In the genomic region with DNA sequence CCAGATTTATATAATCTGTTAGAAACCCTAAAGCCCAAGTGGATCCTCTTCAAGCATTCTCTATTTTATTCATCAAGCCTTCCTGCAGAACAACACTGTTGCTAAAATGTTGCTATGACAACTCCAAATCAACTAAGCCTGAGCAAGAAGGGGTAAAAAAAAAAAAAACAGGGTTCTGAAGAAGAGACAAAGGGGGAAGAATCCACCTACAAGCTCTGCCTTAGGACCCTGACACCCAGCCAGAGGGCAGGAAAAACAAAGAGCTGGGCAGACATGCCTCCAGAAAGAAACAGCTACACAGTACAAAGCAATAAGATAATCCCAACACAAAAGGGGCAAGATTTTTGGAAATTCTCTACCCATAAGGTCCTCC, we compare ENCODE assay signal across 8 cellular contexts. TPM values are rescaled to one million over a fixed set of nuclear protein-coding genes. Genes with fewer than 3 reads are reported as not detected.
DNase-seq lines count a peak whose midpoint lies in the region; ATAC-seq and TF ChIP-seq lines count a peak whose summit lies in the region.
"Had no signal": no experiment of that assay in that cellular context is flagged by ENCODE, and none has a peak within 500 bp of the region (broad histone marks: within the 10 kb centered on the region; RNA-seq: fewer than 3 reads in every experiment).

No MANE protein-coding gene starts in this region.

- POLR2A ChIA-PET in HEK293 (lab: Yijun Ruan, JAX) = interaction anchor here (0.6 to 2.4 kb wide), 8 partner anchors 8 to 181 kb away, joined by 3 to 50 read pairs (median 8); partner anchors contain the start of genes DEDD, F11R, KLHDC9 and TOMM40L
- POLR2A ChIA-PET in activated CD8-positive, alpha-beta T cell treated with anti-CD3 and anti-CD28 coated beads for 36 hours (lab: Charles Lee) = interaction anchor here (0.6 to 4.8 kb wide), 9 partner anchors 12 to 118 kb away, joined by 3 to 99 read pairs (median 22); partner anchors contain the start of genes ARHGAP30, KLHDC9, NIT1 and PFDN2

- peaks cover 10 to 39% of the 10 kb centered on the region in 2 experiments for H3K36me3 ChIP-seq in HEK293 (ENCODE audit: control insufficient read depth in 2 of 2, insufficient read depth in 1 of 2, low read length in 2 of 2)
- H3K36me3 ChIP-seq in iPS DF 6.9 (ENCODE audit: control insufficient read depth, insufficient read depth, low read length) = peaks cover 17% of the 10 kb centered on the region

- no peaks in the 10 kb centered on the region for H3K27me3 ChIP-seq in iPS DF 6.9 (ENCODE audit: control insufficient read depth, insufficient read depth, low read length)

- no peaks in the 10 kb centered on the region for H3K9me3 ChIP-seq in HEK293 (ENCODE audit: control insufficient read depth, insufficient read depth, low read depth, low read length)
- H3K9me3 ChIP-seq in iPS DF 6.9 (ENCODE audit: control insufficient read depth, insufficient read depth, low read length) = no peaks in the 10 kb centered on the region

- no peak for DNase-seq in activated CD8-positive, alpha-beta T cell treated with anti-CD3 and anti-CD28 coated beads for 36 hours
- no peak for DNase-seq in iPS DF 6.9 (ENCODE audit: low read depth, low spot score)
- no peak for DNase-seq in stimulated activated effector memory CD8-positive, alpha-beta T cell treated with anti-CD3 and anti-CD28 coated beads, Interleukin-12 subunit alpha, Interleukin-12 subunit beta, amount 100 ng/mL, for 72 hours (ENCODE audit: low spot score in 2 of 2)
- DNase-seq in mesenteric fat pad (ENCODE audit: low spot score) = no peak
- no peak for DNase-seq in COR-L47 (lab: John Stamatoyannopoulos, UW)
- no peak for DNase-seq in NCI-H1694 (lab: John Stamatoyannopoulos, UW)

- H3K27me3 Mint-ChIP-seq in activated CD8-positive, alpha-beta T cell treated with anti-CD3 and anti-CD28 coated beads for 36 hours = no peaks in the 10 kb centered on the region

- no peak for ATAC-seq in activated CD8-positive, alpha-beta T cell treated with anti-CD3 and anti-CD28 coated beads for 36 hours
- no peak for ATAC-seq in stimulated activated effector memory CD8-positive, alpha-beta T cell treated with anti-CD3 and anti-CD28 coated beads, Interleukin-12 subunit alpha, Interleukin-12 subunit beta, amount 100 ng/mL, for 72 hours

- peaks cover 43% of the 10 kb centered on the region for H3K4me1 Mint-ChIP-seq in activated CD8-positive, alpha-beta T cell treated with anti-CD3 and anti-CD28 coated beads for 36 hours (ENCODE audit: low read depth)
- H3K4me1 Mint-ChIP-seq in stimulated activated effector memory CD8-positive, alpha-beta T cell treated with anti-CD3 and anti-CD28 coated beads, Interleukin-12 subunit alpha, Interleukin-12 subunit beta, amount 100 ng/mL, for 72 hours = peaks cover 74% of the 10 kb centered on the region

- H3K27ac ChIP-seq in HEK293 (ENCODE audit: extremely low read depth, low read depth, low read length) (peak overlapping the region; percentile 14; the same call in 1 of the 2 replicates), iPS DF 6.9 (ENCODE audit: low read length) (no peak overlapping the region)

- peak overlapping the region; percentile 98 for H3K27ac Mint-ChIP-seq in activated CD8-positive, alpha-beta T cell treated with anti-CD3 and anti-CD28 coated beads for 36 hours
- H3K27ac Mint-ChIP-seq in stimulated activated effector memory CD8-positive, alpha-beta T cell treated with anti-CD3 and anti-CD28 coated beads, Interleukin-12 subunit alpha, Interleukin-12 subunit beta, amount 100 ng/mL, for 72 hours = peak overlapping the region; percentile 99

- no peaks in the 10 kb centered on the region for H3K9me3 Mint-ChIP-seq in activated CD8-positive, alpha-beta T cell treated with anti-CD3 and anti-CD28 coated beads for 36 hours
- H3K9me3 Mint-ChIP-seq in stimulated activated effector memory CD8-positive, alpha-beta T cell treated with anti-CD3 and anti-CD28 coated beads, Interleukin-12 subunit alpha, Interleukin-12 subunit beta, amount 100 ng/mL, for 72 hours = no peaks in the 10 kb centered on the region

- H3K4me1 ChIP-seq in HEK293 (ENCODE audit: control insufficient read depth, insufficient read depth, low read length) (0 out of 2 replicates have a peak, but pooled peaks cover 4% of the 10 kb centered on the region), iPS DF 6.9 (ENCODE audit: control insufficient read depth, insufficient read depth, low read length) (no peaks in the 10 kb centered on the region; the same call in 1 of the 2 replicates)

- H3K4me3 Mint-ChIP-seq in activated CD8-positive, alpha-beta T cell treated with anti-CD3 and anti-CD28 coated beads for 36 hours = peak overlapping the region; percentile 84
- H3K4me3 Mint-ChIP-seq in stimulated activated effector memory CD8-positive, alpha-beta T cell treated with anti-CD3 and anti-CD28 coated beads, Interleukin-12 subunit alpha, Interleukin-12 subunit beta, amount 100 ng/mL, for 72 hours = peak overlapping the region; percentile 85

- CTCF ChIA-PET in HEK293 (lab: Yijun Ruan, JAX) = interaction anchor here (0.6 to 4.6 kb wide), 7 partner anchors 11 to 109 kb away, joined by 3 to 27 read pairs (median 3); partner anchors contain the start of genes ARHGAP30, KLHDC9 and UFC1
- CTCF ChIA-PET in activated CD8-positive, alpha-beta T cell treated with anti-CD3 and anti-CD28 coated beads for 36 hours (lab: Charles Lee) = interaction anchor here (1.2 to 7.5 kb wide), 8 partner anchors 15 to 155 kb away, joined by 3 to 79 read pairs (median 9); partner anchors contain the start of genes ARHGAP30, F11R, KLHDC9 and NECTIN4

- H3K4me3 ChIP-seq in HEK293 (ENCODE audit: low read depth, low read length) (peak overlapping the region; percentile 64), iPS DF 6.9 (ENCODE audit: low read length) (peak overlapping the region; percentile 84; the same call in 1 of the 2 replicates)

- TF ChIP-seq CTCF in HEK293 (tag by site-specific recombination; IDR thresholded peaks at IDR 0.05) = no peak
- TF ChIP-seq CTCF in activated CD8-positive, alpha-beta T cell treated with anti-CD3 and anti-CD28 coated beads for 36 hours (IDR thresholded peaks at IDR 0.05) = no peak

- intact Hi-C loops in activated CD8-positive, alpha-beta T cell treated with anti-CD3 and anti-CD28 coated beads for 36 hours (cut with micrococcal nuclease) = loop anchor here (5.0 kb wide), 1 partner anchor 42 kb away; no protein-coding TSS in a partner anchor

- peaks cover 72% of the 10 kb centered on the region for H3K36me3 Mint-ChIP-seq in activated CD8-positive, alpha-beta T cell treated with anti-CD3 and anti-CD28 coated beads for 36 hours (ENCODE audit: low read depth)
- peaks cover 94% of the 10 kb centered on the region for H3K36me3 Mint-ChIP-seq in stimulated activated effector memory CD8-positive, alpha-beta T cell treated with anti-CD3 and anti-CD28 coated beads, Interleukin-12 subunit alpha, Interleukin-12 subunit beta, amount 100 ng/mL, for 72 hours

TF ChIP-seq in HEK293, 187 proteins besides CTCF, POLR2A, EP300 and RAD21 (continues in another document):
- TF ChIP-seq KLF16 (tag by site-specific recombination; IDR thresholded peaks at IDR 0.05) (no peak), ZNF837 (tag by site-specific recombination; IDR thresholded peaks at IDR 0.05) (no peak), ZNF629 (tag by site-specific recombination; IDR thresholded peaks at IDR 0.05) (no peak), ZBTB8A (tag by site-specific recombination; IDR thresholded peaks at IDR 0.05) (no peak), ZNF214 (tag by site-specific recombination; IDR thresholded peaks at IDR 0.05; ENCODE audit: borderline replicate concordance) (no peak), ZNF169 (tag by site-specific recombination; IDR thresholded peaks at IDR 0.05) (no peak), ZNF792 (tag by site-specific recombination; IDR thresholded peaks at IDR 0.05) (no peak), ZNF610 (tag by site-specific recombination; IDR thresholded peaks at IDR 0.05; ENCODE audit: borderline replicate concordance) (no peak), ZFP41 (tag by site-specific recombination; IDR thresholded peaks at IDR 0.05; ENCODE audit: borderline replicate concordance) (no peak), ZNF433 (tag by site-specific recombination; IDR thresholded peaks at IDR 0.05; ENCODE audit: low read depth) (no peak), FEZF1 (tag by site-specific recombination; IDR thresholded peaks at IDR 0.05) (no peak)
- TF ChIP-seq, protein P1, sequence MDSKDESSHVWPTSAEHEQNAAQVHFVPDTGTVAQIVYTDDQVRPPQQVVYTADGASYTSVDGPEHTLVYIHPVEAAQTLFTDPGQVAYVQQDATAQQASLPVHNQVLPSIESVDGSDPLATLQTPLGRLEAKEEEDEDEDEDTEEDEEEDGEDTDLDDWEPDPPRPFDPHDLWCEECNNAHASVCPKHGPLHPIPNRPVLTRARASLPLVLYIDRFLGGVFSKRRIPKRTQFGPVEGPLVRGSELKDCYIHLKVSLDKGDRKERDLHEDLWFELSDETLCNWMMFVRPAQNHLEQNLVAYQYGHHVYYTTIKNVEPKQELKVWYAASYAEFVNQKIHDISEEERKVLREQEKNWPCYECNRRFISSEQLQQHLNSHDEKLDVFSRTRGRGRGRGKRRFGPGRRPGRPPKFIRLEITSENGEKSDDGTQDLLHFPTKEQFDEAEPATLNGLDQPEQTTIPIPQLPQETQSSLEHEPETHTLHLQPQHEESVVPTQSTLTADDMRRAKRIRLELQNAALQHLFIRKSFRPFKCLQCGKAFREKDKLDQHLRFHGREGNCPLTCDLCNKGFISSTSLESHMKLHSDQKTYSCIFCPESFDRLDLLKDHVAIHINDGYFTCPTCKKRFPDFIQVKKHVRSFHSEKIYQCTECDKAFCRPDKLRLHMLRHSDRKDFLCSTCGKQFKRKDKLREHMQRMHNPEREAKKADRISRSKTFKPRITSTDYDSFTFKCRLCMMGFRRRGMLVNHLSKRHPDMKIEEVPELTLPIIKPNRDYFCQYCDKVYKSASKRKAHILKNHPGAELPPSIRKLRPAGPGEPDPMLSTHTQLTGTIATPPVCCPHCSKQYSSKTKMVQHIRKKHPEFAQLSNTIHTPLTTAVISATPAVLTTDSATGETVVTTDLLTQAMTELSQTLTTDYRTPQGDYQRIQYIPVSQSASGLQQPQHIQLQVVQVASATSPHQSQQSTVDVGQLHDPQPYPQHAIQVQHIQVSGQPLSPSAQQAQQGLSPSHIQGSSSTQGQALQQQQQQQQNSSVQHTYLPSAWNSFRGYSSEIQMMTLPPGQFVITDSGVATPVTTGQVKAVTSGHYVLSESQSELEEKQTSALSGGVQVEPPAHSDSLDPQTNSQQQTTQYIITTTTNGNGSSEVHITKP (tag by site-specific recombination; IDR thresholded peaks at IDR 0.05) = no peak

RNA-seq across cellular contexts. Expression of gene USF1, which starts 1.3 kb away (rescaled TPM):
- total RNA-seq in activated CD8-positive, alpha-beta T cell treated with anti-CD3 and anti-CD28 coated beads for 36 hours = 10 to 100 TPM; 50.0 to 52.1 TPM
- total RNA-seq in mesenteric fat pad = 57.9 TPM

RNA-seq across cellular contexts. Expression of gene TSTD1, which starts 5.8 kb away (rescaled TPM):
- total RNA-seq in activated CD8-positive, alpha-beta T cell treated with anti-CD3 and anti-CD28 coated beads for 36 hours = 10 to 100 TPM; 70.8 to 78.7 TPM
- 11.0 TPM for total RNA-seq in mesenteric fat pad

RNA-seq across cellular contexts. Expression of gene F11R, which starts 23.6 kb away (rescaled TPM):
- total RNA-seq in activated CD8-positive, alpha-beta T cell treated with anti-CD3 and anti-CD28 coated beads for 36 hours = 10 to 100 TPM; 19.0 to 20.9 TPM
- 55.5 TPM for total RNA-seq in mesenteric fat pad

RNA-seq across cellular contexts. Expression of gene ARHGAP30, which starts 25.2 kb away (rescaled TPM):
- total RNA-seq in activated CD8-positive, alpha-beta T cell treated with anti-CD3 and anti-CD28 coated beads for 36 hours = 100 to 1,000 TPM; 174 to 175 TPM
- 26.0 TPM for total RNA-seq in mesenteric fat pad
- total RNA-seq: RPMI7951 had no signal

RNA-seq across cellular contexts. Expression of gene NECTIN4, which starts 44.8 kb away (rescaled TPM):
- not detected for total RNA-seq in activated CD8-positive, alpha-beta T cell treated with anti-CD3 and anti-CD28 coated beads for 36 hours
- not detected for total RNA-seq in mesenteric fat pad
- total RNA-seq: RPMI7951 had no signal
